8 cellular contexts compared by ENCODE assay signal in genomic region chr6:43052225-43052841, GRCh38. TPM values are rescaled to one million over a fixed set of nuclear protein-coding genes. Genes with fewer than 3 reads are reported as not detected.
A peak's percentile ranks its signal among the peaks of the same experiment; 100 is the strongest.
DNase-seq lines count a peak whose midpoint lies in the region; ATAC-seq and TF ChIP-seq lines count a peak whose summit lies in the region.

No MANE protein-coding gene starts in this region.

- H3K4me1 Mint-ChIP-seq in CD14-positive monocyte, result peaks cover 27% of the 10 kb centered on the region
- peaks cover 30 to 38% of the 10 kb centered on the region in 2 donors for H3K4me1 Mint-ChIP-seq in effector memory CD8-positive, alpha-beta T cell (ENCODE audit: low read depth in 2 of 2)

- H3K4ac ChIP-seq in neuronal stem cell (ENCODE audit: low read length), result no peak overlapping the region

- H3K9me3 ChIP-seq in NT2/D1 (ENCODE audit: insufficient read depth, low read length) (no peaks in the 10 kb centered on the region), neuronal stem cell (replicated peaks in 1 of 2; ENCODE audit: control insufficient read depth in 2 of 2, insufficient read depth in 1 of 2, low read depth in 1 of 2, low read length in 2 of 2) (no peaks in the 10 kb centered on the region)

- DNase-seq in CD14-positive monocyte (ENCODE audit: low spot score), result no peak
- DNase-seq in NT2/D1 (ENCODE audit: low read depth, low spot score), result no peak
- no peak for DNase-seq in effector memory CD8-positive, alpha-beta T cell
- no peak for DNase-seq in neuronal stem cell (ENCODE audit: low spot score)
- no peak for DNase-seq in NCI-H2081 (lab: John Stamatoyannopoulos, UW)
- DNase-seq in erythroblast (lab: John Stamatoyannopoulos, UW), result no peak
- DNase-seq in superior temporal gyrus (ENCODE audit: extremely low spot score), result no peak
- DNase-seq in GM03348 (ENCODE audit: low spot score), result no peak

- H2AK5ac ChIP-seq in neuronal stem cell (ENCODE audit: low read depth, low read length), result peak overlapping the region; percentile 91

- H4K8ac ChIP-seq in neuronal stem cell (ENCODE audit: low read depth, low read length), result no peak overlapping the region

- no peak for TF ChIP-seq CTCF in CD14-positive monocyte (IDR thresholded peaks at IDR 0.05)

- H2BK12ac ChIP-seq in neuronal stem cell (ENCODE audit: low read length), result no peak overlapping the region

- H3K9me3 Mint-ChIP-seq in CD14-positive monocyte, result no peaks in the 10 kb centered on the region
- no peaks in the 10 kb centered on the region for H3K9me3 Mint-ChIP-seq in effector memory CD8-positive, alpha-beta T cell

- peaks cover 0 to 2% (median 2%) of the 10 kb centered on the region in 3 donors for H3K27me3 Mint-ChIP-seq in CD14-positive monocyte (ENCODE audit: low read depth in 3 of 3)
- H3K27me3 Mint-ChIP-seq in effector memory CD8-positive, alpha-beta T cell, result no peaks in the 10 kb centered on the region

- H4K91ac ChIP-seq in neuronal stem cell (ENCODE audit: low read depth, low read length, poor library complexity), result no peak overlapping the region

- H3K4me1 ChIP-seq in NT2/D1 (ENCODE audit: insufficient read depth, insufficient read length) (peaks cover 4% of the 10 kb centered on the region), neuronal stem cell (ENCODE audit: control insufficient read depth in 2 of 2, insufficient read depth in 1 of 2, low read depth in 1 of 2, low read length in 2 of 2) (peaks cover 4 to 6% of the 10 kb centered on the region in 2 donors)

- peak overlapping the region in 4 of 7 donors; percentile 4 to 94 (median 90) for H3K27ac Mint-ChIP-seq in CD14-positive monocyte
- H3K27ac Mint-ChIP-seq in effector memory CD8-positive, alpha-beta T cell, result peak overlapping the region; percentile 95

- peak overlapping the region; percentile 83 for H3K4me3 ChIP-seq in NT2/D1 (ENCODE audit: insufficient read length, low read depth)
- peak overlapping the region in 1 of 2 donors; percentile 87 for H3K4me3 ChIP-seq in neuronal stem cell (ENCODE audit: low read length in 2 of 2)

- peaks cover 3% of the 10 kb centered on the region for H3K79me1 ChIP-seq in neuronal stem cell (ENCODE audit: low read depth, low read length)

- no peak overlapping the region for H2BK5ac ChIP-seq in neuronal stem cell (ENCODE audit: low read length)

- H3K27ac ChIP-seq in neuronal stem cell (replicated peaks; ENCODE audit: low read length), result no peak overlapping the region

- H3K27me3 ChIP-seq in NT2/D1 (ENCODE audit: insufficient read depth, insufficient read length) (no peaks in the 10 kb centered on the region), neuronal stem cell (ENCODE audit: control insufficient read depth in 3 of 3, insufficient read depth in 3 of 3, low read depth in 1 of 3, low read length in 3 of 3) (no peaks in the 10 kb centered on the region)

- H2AFZ ChIP-seq in neuronal stem cell (ENCODE audit: low read length), result no peak overlapping the region

- no CpG with 5 or more reads among the region's 19 CpGs for WGBS in neuronal stem cell (ENCODE audit: extremely low coverage in 2 of 2, insufficient read length in 2 of 2, insufficient replicate concordance in 1 of 2), 2 donors

- H3K4me3 Mint-ChIP-seq in CD14-positive monocyte, result peak overlapping the region; percentile 89 to 97
- peak overlapping the region; percentile 89 to 93 for H3K4me3 Mint-ChIP-seq in effector memory CD8-positive, alpha-beta T cell

- peak overlapping the region; percentile 96 for H3K9ac ChIP-seq in NT2/D1 (ENCODE audit: insufficient read length, low read depth)
- H3K9ac ChIP-seq in neuronal stem cell (ENCODE audit: low read depth, low read length, poor library complexity), result peak overlapping the region; percentile 98

- no peak for ATAC-seq in effector memory CD8-positive, alpha-beta T cell (replicated peaks)

- no peak overlapping the region for H2BK120ac ChIP-seq in neuronal stem cell (ENCODE audit: low read depth, low read length)

- H2BK15ac ChIP-seq in neuronal stem cell (ENCODE audit: low read length), result no peak overlapping the region

- H3K36me3 ChIP-seq in NT2/D1 (ENCODE audit: insufficient read depth, insufficient read length, low read length) (peaks cover 78% of the 10 kb centered on the region), neuronal stem cell (replicated peaks in 1 of 2; ENCODE audit: control insufficient read depth in 2 of 2, insufficient read depth in 2 of 2, low read length in 2 of 2) (peaks cover 34 to 68% of the 10 kb centered on the region in 2 donors)

- intact Hi-C loops in CD14-positive monocyte (cut with micrococcal nuclease), result loop anchor here in 1 of 2 donors (10.0 kb wide), 1 partner anchor 122 kb away; the partner anchor contains the start of gene SRF

- no peak overlapping the region for H3K4me2 ChIP-seq in neuronal stem cell (ENCODE audit: insufficient read depth, low read length, poor library complexity, severe bottlenecking)

- peaks cover 42 to 58% of the 10 kb centered on the region in 2 donors for H3K36me3 Mint-ChIP-seq in CD14-positive monocyte
- peaks cover 48% of the 10 kb centered on the region for H3K36me3 Mint-ChIP-seq in effector memory CD8-positive, alpha-beta T cell (ENCODE audit: insufficient read depth)

- H3K18ac ChIP-seq in neuronal stem cell (ENCODE audit: low read length), result no peak overlapping the region

- peak overlapping the region; percentile 28 for H3K23ac ChIP-seq in neuronal stem cell (ENCODE audit: low read depth, low read length, poor library complexity)

- no peak overlapping the region for H3K14ac ChIP-seq in neuronal stem cell (ENCODE audit: low read length)

- TF ChIP-seq POLR2A in erythroblast (IDR thresholded peaks at IDR 0.05; ENCODE audit: low read length), result no peak

RNA-seq across cellular contexts. Expression of gene CUL7, which starts 1.3 kb away (rescaled TPM):
- 1 to 10 TPM; 1.2 to 2.4 TPM for polyA plus RNA-seq in CD14-positive monocyte
- 16.9 TPM for polyA plus RNA-seq in neuronal stem cell (2013, experiment 1 of 2)
- 16.9 TPM for polyA plus RNA-seq in neuronal stem cell (2013, experiment 2 of 2)

RNA-seq across cellular contexts. Expression of gene MRPL2, which starts 6.9 kb away (rescaled TPM):
- 10 to 100 TPM; 23.9 to 26.3 TPM for polyA plus RNA-seq in CD14-positive monocyte
- 46.8 TPM for polyA plus RNA-seq in neuronal stem cell (2013, experiment 1 of 2)
- polyA plus RNA-seq in neuronal stem cell (2013, experiment 2 of 2), result 50.0 TPM

RNA-seq across cellular contexts. Expression of gene KLC4, which starts 7.1 kb away (rescaled TPM):
- 1 to 10 TPM; 6.0 to 6.1 TPM for polyA plus RNA-seq in CD14-positive monocyte
- 14.2 TPM for polyA plus RNA-seq in neuronal stem cell (2013, experiment 1 of 2)
- 14.7 TPM for polyA plus RNA-seq in neuronal stem cell (2013, experiment 2 of 2)

RNA-seq across cellular contexts. Expression of gene PTK7, which starts 23.8 kb away (rescaled TPM):
- not detected for polyA plus RNA-seq in CD14-positive monocyte
- 43.8 TPM for polyA plus RNA-seq in neuronal stem cell (2013, experiment 1 of 2)
- 43.3 TPM for polyA plus RNA-seq in neuronal stem cell (2013, experiment 2 of 2)

RNA-seq across cellular contexts. Expression of gene RRP36, which starts 30.9 kb away (rescaled TPM):
- 10 to 100 TPM; 43.3 to 52.5 TPM for polyA plus RNA-seq in CD14-positive monocyte
- 51.0 TPM for polyA plus RNA-seq in neuronal stem cell (2013, experiment 1 of 2)
- polyA plus RNA-seq in neuronal stem cell (2013, experiment 2 of 2), result 50.1 TPM
